ENCODE assay signal across 1 cellular context in the genomic region with DNA sequence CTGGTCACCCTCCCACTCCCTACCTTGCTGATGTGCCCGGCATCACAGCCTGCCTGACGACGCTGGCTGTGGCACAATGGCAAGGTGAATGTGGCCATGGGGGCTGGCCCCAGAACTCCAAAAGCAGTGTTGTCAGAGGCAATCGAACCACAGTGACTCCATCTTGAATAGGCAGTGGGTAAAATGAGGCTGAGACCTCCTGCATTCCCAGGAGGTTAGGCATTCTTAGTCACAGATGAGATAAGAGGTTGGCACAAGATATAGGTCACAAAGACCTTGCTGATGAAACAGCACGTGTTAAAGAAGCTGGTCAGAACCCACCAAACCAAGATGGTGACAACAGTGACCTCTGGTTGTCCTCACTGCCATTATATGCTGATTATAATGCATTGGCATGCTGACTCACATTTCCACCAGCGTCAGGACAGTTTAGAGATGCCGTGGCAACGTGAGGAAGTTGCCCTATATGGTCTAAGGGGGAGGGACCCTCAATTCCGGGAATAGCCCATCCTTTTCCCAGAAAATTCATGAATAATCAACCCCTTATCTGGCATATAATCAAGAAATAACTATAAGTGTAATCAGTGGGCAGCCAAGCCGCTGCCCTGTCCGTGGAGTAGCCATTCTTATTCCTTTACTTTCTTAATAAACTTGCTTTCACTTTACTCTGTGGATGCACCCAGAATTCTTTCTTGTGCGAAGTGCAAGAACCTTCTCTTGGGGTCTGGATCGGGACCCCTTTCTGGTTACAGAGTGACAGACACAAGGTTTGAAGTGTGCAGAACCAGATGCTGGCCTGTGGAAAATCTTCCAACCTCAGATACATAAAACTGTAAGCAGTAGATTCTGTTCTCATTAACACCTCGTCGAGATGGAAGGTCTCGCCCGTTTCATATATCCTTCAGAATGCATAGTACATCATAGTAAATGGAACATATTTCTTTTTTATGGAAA.
TF ChIP-seq lines count a peak whose summit lies in the region.

No MANE protein-coding gene starts in this region.

TF ChIP-seq in K562, 482 proteins besides CTCF, POLR2A, EP300 and RAD21 (continued from another document and continues in another):
- peak; percentile 99 for TF ChIP-seq HOXB6 (CRISPR knock-in tag; IDR thresholded peaks at IDR 0.05; ENCODE audit: borderline replicate concordance)
- peak; percentile 97 for TF ChIP-seq ZNF444 (CRISPR knock-in tag; IDR thresholded peaks at IDR 0.05)
- 0 out of 2 replicates have a peak, but pooled peaks have one; percentile 31 for TF ChIP-seq ZBTB40 (IDR thresholded peaks at IDR 0.05)
- no peak for TF ChIP-seq ZBTB40 (CRISPR knock-in tag; IDR thresholded peaks at IDR 0.05)
- TF ChIP-seq ZC3H4 (CRISPR knock-in tag; IDR thresholded peaks at IDR 0.05; ENCODE audit: borderline replicate concordance) = no peak
- peak; percentile 100 for TF ChIP-seq ZNF766 (CRISPR knock-in tag; conservative IDR thresholded peaks at IDR 0.05)
- TF ChIP-seq ZNF253 (CRISPR knock-in tag; conservative IDR thresholded peaks at IDR 0.05) = peak; percentile 97
- TF ChIP-seq ZC3H11A (IDR thresholded peaks at IDR 0.05; ENCODE audit: low read depth, low read length) = no peak
- no peak for TF ChIP-seq SRSF9 (IDR thresholded peaks at IDR 0.05; ENCODE audit: borderline replicate concordance, low read depth, low read length)
- no peak for TF ChIP-seq ZNF778 (CRISPR knock-in tag; IDR thresholded peaks at IDR 0.05)
- TF ChIP-seq ZNF165 (CRISPR knock-in tag; IDR thresholded peaks at IDR 0.05; ENCODE audit: borderline replicate concordance) = peak; percentile 99
- TF ChIP-seq TRIM24 (IDR thresholded peaks at IDR 0.05) = peak; percentile 42 to 49; a peak in 2 of 4 replicates
- TF ChIP-seq GTF2E2 (tag; IDR thresholded peaks at IDR 0.05) = peak; percentile 94; the same call in 1 of the 2 replicates
- peak; percentile 14 for TF ChIP-seq TAF9B (IDR thresholded peaks at IDR 0.05; ENCODE audit: partially characterized antibody)
- TF ChIP-seq MIER1 (IDR thresholded peaks at IDR 0.05; ENCODE audit: low read depth) = no peak
- no peak for TF ChIP-seq SREBF1 (IDR thresholded peaks at IDR 0.05; ENCODE audit: borderline replicate concordance, low read depth, low read length)
- 0 out of 2 replicates have a peak, but pooled peaks have one; percentile 69 for TF ChIP-seq GATAD2A (IDR thresholded peaks at IDR 0.05)
- peak; percentile 99 for TF ChIP-seq ILK (tag; IDR thresholded peaks at IDR 0.05; ENCODE audit: borderline replicate concordance, low read depth)
- TF ChIP-seq KLF10 (CRISPR knock-in tag; IDR thresholded peaks at IDR 0.05) = peak; percentile 94; the same call in 1 of the 2 replicates
- TF ChIP-seq PRMT5 (CRISPR knock-in tag; IDR thresholded peaks at IDR 0.05) = no peak
- TF ChIP-seq BCOR (IDR thresholded peaks at IDR 0.05) = no peak
- TF ChIP-seq SUPT5H (IDR thresholded peaks at IDR 0.05) = peak; percentile 55
- TF ChIP-seq SMC3 (conservative IDR thresholded peaks at IDR 0.05; ENCODE audit: insufficient read depth, low read depth, low read length) = no peak
- TF ChIP-seq ZNF583 (CRISPR knock-in tag; IDR thresholded peaks at IDR 0.05) = peak; percentile 100
- TF ChIP-seq MLLT1 (IDR thresholded peaks at IDR 0.05) = no peak
- no peak for TF ChIP-seq ZNF280B (CRISPR knock-in tag; IDR thresholded peaks at IDR 0.05)
- peak; percentile 100 for TF ChIP-seq GTF2A2 (tag; IDR thresholded peaks at IDR 0.05)
- peak; percentile 96 for TF ChIP-seq ZFP1 (CRISPR knock-in tag; IDR thresholded peaks at IDR 0.05)
- TF ChIP-seq, protein P1, sequence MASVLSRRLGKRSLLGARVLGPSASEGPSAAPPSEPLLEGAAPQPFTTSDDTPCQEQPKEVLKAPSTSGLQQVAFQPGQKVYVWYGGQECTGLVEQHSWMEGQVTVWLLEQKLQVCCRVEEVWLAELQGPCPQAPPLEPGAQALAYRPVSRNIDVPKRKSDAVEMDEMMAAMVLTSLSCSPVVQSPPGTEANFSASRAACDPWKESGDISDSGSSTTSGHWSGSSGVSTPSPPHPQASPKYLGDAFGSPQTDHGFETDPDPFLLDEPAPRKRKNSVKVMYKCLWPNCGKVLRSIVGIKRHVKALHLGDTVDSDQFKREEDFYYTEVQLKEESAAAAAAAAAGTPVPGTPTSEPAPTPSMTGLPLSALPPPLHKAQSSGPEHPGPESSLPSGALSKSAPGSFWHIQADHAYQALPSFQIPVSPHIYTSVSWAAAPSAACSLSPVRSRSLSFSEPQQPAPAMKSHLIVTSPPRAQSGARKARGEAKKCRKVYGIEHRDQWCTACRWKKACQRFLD (CRISPR knock-in tag; IDR thresholded peaks at IDR 0.05) = peak; percentile 100
- no peak for TF ChIP-seq CHD2 (IDR thresholded peaks at IDR 0.05; ENCODE audit: low read depth, low read length)
- TF ChIP-seq ZBTB8A (IDR thresholded peaks at IDR 0.05; ENCODE audit: partially characterized antibody) = no peak
- TF ChIP-seq, protein P2, sequence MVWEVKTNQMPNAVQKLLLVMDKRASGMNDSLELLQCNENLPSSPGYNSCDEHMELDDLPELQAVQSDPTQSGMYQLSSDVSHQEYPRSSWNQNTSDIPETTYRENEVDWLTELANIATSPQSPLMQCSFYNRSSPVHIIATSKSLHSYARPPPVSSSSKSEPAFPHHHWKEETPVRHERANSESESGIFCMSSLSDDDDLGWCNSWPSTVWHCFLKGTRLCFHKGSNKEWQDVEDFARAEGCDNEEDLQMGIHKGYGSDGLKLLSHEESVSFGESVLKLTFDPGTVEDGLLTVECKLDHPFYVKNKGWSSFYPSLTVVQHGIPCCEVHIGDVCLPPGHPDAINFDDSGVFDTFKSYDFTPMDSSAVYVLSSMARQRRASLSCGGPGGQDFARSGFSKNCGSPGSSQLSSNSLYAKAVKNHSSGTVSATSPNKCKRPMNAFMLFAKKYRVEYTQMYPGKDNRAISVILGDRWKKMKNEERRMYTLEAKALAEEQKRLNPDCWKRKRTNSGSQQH (CRISPR knock-in tag; IDR thresholded peaks at IDR 0.05) = peak; percentile 99
- TF ChIP-seq BMI1 (IDR thresholded peaks at IDR 0.05; ENCODE audit: low read length) = no peak; the same call in 1 of the 2 replicates
- TF ChIP-seq NCOA6 (IDR thresholded peaks at IDR 0.05) = no peak; the same call in 1 of the 2 replicates
- peak; percentile 92 for TF ChIP-seq MYC (IDR thresholded peaks at IDR 0.05; ENCODE audit: low read depth, low read length)
- peak; percentile 99 for TF ChIP-seq MYC (CRISPR knock-in tag; IDR thresholded peaks at IDR 0.05; ENCODE audit: borderline replicate concordance, low read depth)
- TF ChIP-seq SNAPC5 (CRISPR knock-in tag; IDR thresholded peaks at IDR 0.05) = peak; percentile 86
- peak; percentile 99 for TF ChIP-seq ZKSCAN8 (CRISPR knock-in tag; IDR thresholded peaks at IDR 0.05)
- peak; percentile 87 for TF ChIP-seq ATF3 (IDR thresholded peaks at IDR 0.05)
- TF ChIP-seq ATF3 (CRISPR knock-in tag; conservative IDR thresholded peaks at IDR 0.05) = no peak
- TF ChIP-seq, protein P3, sequence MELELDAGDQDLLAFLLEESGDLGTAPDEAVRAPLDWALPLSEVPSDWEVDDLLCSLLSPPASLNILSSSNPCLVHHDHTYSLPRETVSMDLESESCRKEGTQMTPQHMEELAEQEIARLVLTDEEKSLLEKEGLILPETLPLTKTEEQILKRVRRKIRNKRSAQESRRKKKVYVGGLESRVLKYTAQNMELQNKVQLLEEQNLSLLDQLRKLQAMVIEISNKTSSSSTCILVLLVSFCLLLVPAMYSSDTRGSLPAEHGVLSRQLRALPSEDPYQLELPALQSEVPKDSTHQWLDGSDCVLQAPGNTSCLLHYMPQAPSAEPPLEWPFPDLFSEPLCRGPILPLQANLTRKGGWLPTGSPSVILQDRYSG (tag; conservative IDR thresholded peaks at IDR 0.05; ENCODE audit: low read depth) = peak; percentile 100
- no peak for TF ChIP-seq TFAM (CRISPR knock-in tag; conservative IDR thresholded peaks at IDR 0.05)
- TF ChIP-seq PHF8 (IDR thresholded peaks at IDR 0.05; ENCODE audit: borderline replicate concordance, low read length) = no peak
- TF ChIP-seq MEF2A (IDR thresholded peaks at IDR 0.05; ENCODE audit: control insufficient read depth, low read depth, low read length) = no peak
